26 cellular contexts compared by ENCODE assay signal in the genomic region with DNA sequence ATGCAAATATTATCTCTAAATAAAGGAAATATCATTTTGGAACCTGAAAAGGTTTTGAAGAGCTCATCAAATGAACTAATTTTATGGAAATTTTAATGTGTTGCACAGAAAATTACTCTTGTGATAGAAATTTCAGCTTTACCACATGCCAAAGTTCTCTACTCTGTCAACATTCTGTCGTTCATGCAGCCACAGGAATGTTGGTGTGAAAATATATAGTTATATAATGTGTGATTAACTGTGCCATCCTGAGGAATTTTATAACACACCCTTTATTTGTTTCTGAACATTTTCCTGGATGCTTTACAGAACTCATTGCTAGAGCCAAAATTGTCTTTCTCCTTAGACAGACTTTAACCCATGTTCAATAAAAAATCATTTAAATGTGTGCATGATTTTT.
"Had no signal": no experiment of that assay in that cellular context is flagged by ENCODE, and none has a peak within 500 bp of the region (broad histone marks: within the 10 kb centered on the region; RNA-seq: fewer than 3 reads in every experiment).

No MANE protein-coding gene starts in this region.

- H3K9ac ChIP-seq: neural progenitor cell had no signal

- H3K4me3 ChIP-seq: gastrocnemius medialis, left ventricle myocardium inferior, lower lobe of right lung, neural progenitor cell, ovary, right lobe of liver, spleen, tibial artery, upper lobe of left lung, uterus had no signal

- H3K4me3 Mint-ChIP-seq: natural killer cell treated with Interleukin-12 subunit alpha and Interleukin-12 subunit beta and Interleukin-15 and Interleukin-18, amount 100 ng/mL, for 72 hours; neural progenitor cell; stimulated activated memory B cell treated with anti-CD40 and anti-IgM and Interleukin-4, amounts not matched to agents 10 μg/mL and 1 μg/mL and 100 μg/mL, for 72 hours; stimulated activated naive CD8-positive, alpha-beta T cell treated with anti-CD3 and anti-CD28 coated beads, Interleukin-15, Interleukin-2, amounts not matched to agents 100 ng/mL and 50 ng/mL, for 24 hours had no signal

- ATAC-seq: esophagus mucosa; gastrocnemius medialis; left cardiac atrium; lower lobe of right lung; natural killer cell treated with Interleukin-12 subunit alpha and Interleukin-12 subunit beta and Interleukin-15 and Interleukin-18, amount 100 ng/mL, for 72 hours; right lobe of liver; stimulated activated memory B cell treated with anti-CD40 and anti-IgM and Interleukin-4, amounts not matched to agents 10 μg/mL and 1 μg/mL and 100 μg/mL, for 72 hours had no signal

- H3K4me1 ChIP-seq: gastrocnemius medialis, left ventricle myocardium inferior, lower lobe of right lung, neural progenitor cell, right lobe of liver, spleen, tibial artery, upper lobe of left lung, uterus had no signal

- H3K27me3 Mint-ChIP-seq: natural killer cell treated with Interleukin-12 subunit alpha and Interleukin-12 subunit beta and Interleukin-15 and Interleukin-18, amount 100 ng/mL, for 72 hours; stimulated activated memory B cell treated with anti-CD40 and anti-IgM and Interleukin-4, amounts not matched to agents 10 μg/mL and 1 μg/mL and 100 μg/mL, for 72 hours; stimulated activated naive CD8-positive, alpha-beta T cell treated with anti-CD3 and anti-CD28 coated beads, Interleukin-15, Interleukin-2, amounts not matched to agents 100 ng/mL and 50 ng/mL, for 24 hours had no signal

- H3K27ac Mint-ChIP-seq: natural killer cell treated with Interleukin-12 subunit alpha and Interleukin-12 subunit beta and Interleukin-15 and Interleukin-18, amount 100 ng/mL, for 72 hours; neural progenitor cell; progenitor cell of endocrine pancreas; stimulated activated memory B cell treated with anti-CD40 and anti-IgM and Interleukin-4, amounts not matched to agents 10 μg/mL and 1 μg/mL and 100 μg/mL, for 72 hours; stimulated activated naive CD8-positive, alpha-beta T cell treated with anti-CD3 and anti-CD28 coated beads, Interleukin-15, Interleukin-2, amounts not matched to agents 100 ng/mL and 50 ng/mL, for 24 hours had no signal

- H3K9me3 Mint-ChIP-seq: natural killer cell treated with Interleukin-12 subunit alpha and Interleukin-12 subunit beta and Interleukin-15 and Interleukin-18, amount 100 ng/mL, for 72 hours; neural progenitor cell; stimulated activated memory B cell treated with anti-CD40 and anti-IgM and Interleukin-4, amounts not matched to agents 10 μg/mL and 1 μg/mL and 100 μg/mL, for 72 hours; stimulated activated naive CD8-positive, alpha-beta T cell treated with anti-CD3 and anti-CD28 coated beads, Interleukin-15, Interleukin-2, amounts not matched to agents 100 ng/mL and 50 ng/mL, for 24 hours had no signal

- H3K27me3 ChIP-seq: gastrocnemius medialis, neural progenitor cell, right lobe of liver, spleen, tibial artery, upper lobe of left lung, uterus had no signal

- H3K9me3 ChIP-seq: gastrocnemius medialis, left ventricle myocardium inferior, lower lobe of right lung, ovary, right lobe of liver, spleen, tibial artery, upper lobe of left lung, uterus had no signal

- DNase-seq: effector memory CD4-positive, alpha-beta T cell; gastrocnemius medialis; glutamatergic neuron; islet precursor cell; left cardiac atrium; left ventricle myocardium inferior; lower lobe of right lung; mesenchymal stem cell; midbrain; nucleus accumbens; ovary; right lobe of liver; spleen; stimulated activated CD4-positive, alpha-beta T cell treated with anti-CD3 and anti-CD28 coated beads, Interleukin-15, amount 100 ng/mL, for 24 hours; stimulated activated CD4-positive, alpha-beta T cell treated with anti-CD3 and anti-CD28 coated beads, Interleukin-1b, Interleukin-23, amount 100 ng/mL, for 48 hours; stimulated activated CD4-positive, alpha-beta T cell treated with anti-CD3 and anti-CD28 coated beads, Interleukin-4, amount 100 ng/mL, for 24 hours; tibial artery; upper lobe of left lung; uterus had no signal

- H3K36me3 Mint-ChIP-seq: neural progenitor cell; stimulated activated memory B cell treated with anti-CD40 and anti-IgM and Interleukin-4, amounts not matched to agents 10 μg/mL and 1 μg/mL and 100 μg/mL, for 72 hours had no signal

- H3K36me3 ChIP-seq: gastrocnemius medialis, left ventricle myocardium inferior, lower lobe of right lung, neural progenitor cell, ovary, right lobe of liver, spleen, tibial artery, upper lobe of left lung had no signal

- FAIRE-seq: endometrium had no signal

- H2AFZ ChIP-seq: neural progenitor cell had no signal

- H3K27ac ChIP-seq: gastrocnemius medialis, left ventricle myocardium inferior, lower lobe of right lung, neural progenitor cell, ovary, right lobe of liver, spleen, tibial artery, upper lobe of left lung, uterus had no signal

- H3K4me2 ChIP-seq: neural progenitor cell had no signal

- H3K4me1 Mint-ChIP-seq: neural progenitor cell; stimulated activated memory B cell treated with anti-CD40 and anti-IgM and Interleukin-4, amounts not matched to agents 10 μg/mL and 1 μg/mL and 100 μg/mL, for 72 hours had no signal
